Comparison of ENCODE assay signal across 21 cellular contexts in genomic region chr2:183215917-183216316, GRCh38.
"Had no signal": no experiment of that assay in that cellular context is flagged by ENCODE, and none has a peak within 500 bp of the region (broad histone marks: within the 10 kb centered on the region; RNA-seq: fewer than 3 reads in every experiment).

No MANE protein-coding gene starts in this region.

- H3K9me3 ChIP-seq: Peyer's patch, SJCRH30 had no signal

- H3K27me3 ChIP-seq: Peyer's patch, SJCRH30 had no signal

- ATAC-seq: PC-3, Right ventricle myocardium inferior, SK-N-SH treated with all-trans-retinoic acid at 6 μM for 48 hours had no signal

- H3K4me3 ChIP-seq: Peyer's patch, SJCRH30 had no signal

- H3K4me1 ChIP-seq: Peyer's patch, SJCRH30 had no signal

- DNase-seq: Kasumi-1, KG1, MM.1S, NCI-H1092 treated with DMSO at 0.1 percent for 48 hours, NCI-H1436, NCI-H187, NCI-H2029, NCI-H2081 treated with DMSO at 0.1 percent for 48 hours, NCI-H2171, NCI-H226, NCI-H446, NCI-H510A, NCI-H524 treated with DMSO at 0.1 percent for 48 hours, NCI-H69, NCI-H774, PC-3, Peyer's patch, SHP77 treated with DMSO at 0.1 percent for 48 hours, SJCRH30 had no signal

- H3K27ac ChIP-seq: Peyer's patch, SJCRH30 had no signal

- H3K36me3 ChIP-seq: Peyer's patch, SJCRH30 had no signal
